Comparison of ENCODE assay signal across 21 cellular contexts in the genomic region with DNA sequence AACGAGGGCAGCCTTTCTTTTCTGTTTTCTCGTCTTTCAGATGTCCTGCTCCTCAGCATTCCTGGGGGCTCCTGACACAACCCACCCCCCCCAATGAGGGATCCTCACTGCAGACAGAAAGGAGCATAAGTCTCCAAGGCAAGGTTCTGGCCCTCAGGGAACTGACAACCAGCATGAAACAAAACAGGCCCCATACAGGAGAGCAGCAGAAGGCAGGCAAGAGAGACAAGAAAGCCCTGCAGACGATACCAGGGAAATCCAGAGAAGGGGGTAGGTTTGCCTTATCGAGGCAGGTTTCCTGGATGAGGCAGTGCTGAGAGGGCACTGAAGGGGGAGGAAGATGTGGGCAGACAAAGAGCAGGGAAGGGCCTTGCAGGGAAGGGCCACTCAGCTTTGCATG.
"Had no signal": no experiment of that assay in that cellular context is flagged by ENCODE, and none has a peak within 500 bp of the region (broad histone marks: within the 10 kb centered on the region; RNA-seq: fewer than 3 reads in every experiment).

No MANE protein-coding gene starts in this region.

- H3K36me3 ChIP-seq: ascending aorta, brain microvascular endothelial cell, left lung, ovary, prostate gland had no signal

- H3K9me3 Mint-ChIP-seq: activated naive CD4-positive, alpha-beta T cell treated with anti-CD3 and anti-CD28 coated beads, Interleukin-2, amount 50 U/mL, for 72 hours; effector memory CD8-positive, alpha-beta T cell; naive thymus-derived CD4-positive, alpha-beta T cell had no signal

- H3K4me3 Mint-ChIP-seq: effector memory CD8-positive, alpha-beta T cell; naive thymus-derived CD4-positive, alpha-beta T cell; WTC11 had no signal

- H3K9me3 ChIP-seq: ascending aorta, left lung, ovary, prostate gland had no signal

- H3K4me1 ChIP-seq: prostate gland had no signal

- H3K27me3 Mint-ChIP-seq: effector memory CD8-positive, alpha-beta T cell had no signal

- ATAC-seq: activated naive CD4-positive, alpha-beta T cell treated with anti-CD3 and anti-CD28 coated beads, Interleukin-2, amount 50 U/mL, for 72 hours; effector memory CD8-positive, alpha-beta T cell; esophagus mucosa; left lung; naive thymus-derived CD4-positive, alpha-beta T cell; stimulated activated naive CD8-positive, alpha-beta T cell treated with anti-CD3 and anti-CD28 coated beads, Interleukin-15, Interleukin-2, amounts not matched to agents 100 U/mL and 50 U/mL, for 24 hours; WTC11 had no signal

- H3K27ac Mint-ChIP-seq: activated naive CD4-positive, alpha-beta T cell treated with anti-CD3 and anti-CD28 coated beads, Interleukin-2, amount 50 U/mL, for 72 hours; effector memory CD8-positive, alpha-beta T cell; WTC11 had no signal

- H3K4me3 ChIP-seq: ascending aorta, left lung, lung, ovary, prostate gland had no signal

- H3K36me3 Mint-ChIP-seq: activated naive CD4-positive, alpha-beta T cell treated with anti-CD3 and anti-CD28 coated beads, Interleukin-2, amount 50 U/mL, for 72 hours; WTC11 had no signal

- DNase-seq: activated CD4-positive, alpha-beta T cell treated with anti-CD3 and anti-CD28 coated beads, Interleukin-2, amount 50 U/mL, for 48 hours; activated effector memory CD4-positive, alpha-beta T cell treated with anti-CD3 and anti-CD28 coated beads, Interleukin-2, amount 50 U/mL, for 16 hours; activated T-cell treated with anti-CD3 and anti-CD28 coated beads for 4 hours; brain microvascular endothelial cell; central memory CD4-positive, alpha-beta T cell; effector memory CD8-positive, alpha-beta T cell; foreskin melanocyte; kidney glomerular epithelial cell; left lung; naive thymus-derived CD4-positive, alpha-beta T cell; ovary; stimulated activated CD4-positive, alpha-beta T cell treated with anti-CD3 and anti-CD28 coated beads, Interleukin-12 subunit alpha, Interleukin-12 subunit beta, amount 100 ng/mL, for 4 hours; stimulated activated CD4-positive, alpha-beta T cell treated with anti-CD3 and anti-CD28 coated beads, Interleukin-4, amount 100 ng/mL, for 4 hours; stimulated activated naive CD8-positive, alpha-beta T cell treated with anti-CD3 and anti-CD28 coated beads, Interleukin-15, Interleukin-2, amounts not matched to agents 100 U/mL and 50 U/mL, for 24 hours; T-helper 1 cell had no signal

- H3K27ac ChIP-seq: ascending aorta, brain microvascular endothelial cell, left lung, ovary, prostate gland had no signal

- H3K27me3 ChIP-seq: ascending aorta, brain microvascular endothelial cell, left lung, ovary had no signal
